Comparison of ENCODE assay signal across 8 cellular contexts in the genomic region with DNA sequence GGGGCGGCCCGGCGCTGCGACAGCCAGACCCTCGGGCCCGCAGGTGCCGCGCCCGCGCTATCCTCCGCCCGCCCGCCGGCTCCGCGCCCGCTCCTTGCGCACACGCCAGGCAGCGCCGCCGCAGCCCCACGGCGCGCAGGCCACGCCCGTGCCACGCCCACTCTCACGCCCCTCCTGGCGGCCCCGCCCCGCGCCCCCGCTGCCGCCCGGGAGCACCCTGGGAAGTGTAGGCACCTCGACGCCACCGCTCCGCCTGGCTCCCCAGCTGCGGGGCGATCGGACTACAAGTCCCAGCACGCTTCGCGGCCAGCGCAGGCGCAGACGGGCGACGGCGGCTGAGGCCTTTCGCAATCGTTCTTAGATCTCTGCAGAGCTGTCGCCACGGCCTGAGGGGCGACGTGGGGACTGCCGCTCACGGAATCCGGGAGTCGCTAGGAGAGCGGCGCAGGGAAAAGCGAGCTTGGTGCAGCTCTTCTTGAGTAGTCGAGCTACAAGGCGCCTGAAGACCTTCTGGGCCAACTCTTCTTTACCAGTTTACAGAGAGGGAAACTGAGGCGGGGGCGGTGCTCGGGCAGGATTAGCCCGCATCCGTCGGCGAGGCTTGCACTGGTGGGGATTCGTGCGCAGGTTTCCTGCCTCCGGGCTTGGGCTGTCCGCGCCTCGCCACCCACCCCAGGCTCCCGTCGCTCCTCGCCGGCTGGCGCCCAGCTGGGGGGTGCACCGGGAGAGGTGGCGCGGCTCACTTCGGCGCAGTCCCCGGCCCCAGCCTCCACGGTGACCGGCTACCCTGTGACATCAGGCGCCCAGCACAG. TPM values are rescaled to one million over a fixed set of nuclear protein-coding genes. Genes with fewer than 3 reads are reported as not detected.
DNase-seq lines count a peak whose midpoint lies in the region; ATAC-seq lines count a peak whose summit lies in the region.

Gene ABLIM2, minus strand, starts transcription at position 104 of the 812 bp plus-strand sequence. CDS start 124 bp downstream, outside the sequence.

- no peaks in the 10 kb centered on the region for H3K9me3 ChIP-seq in esophagus (ENCODE audit: control insufficient read depth in 2 of 2, insufficient read depth in 1 of 2, low read depth in 1 of 2, low read length in 1 of 2)
- H3K9me3 ChIP-seq in mucosa of rectum (ENCODE audit: control insufficient read depth in 2 of 2, low read length in 2 of 2), result no peaks in the 10 kb centered on the region

- H3K4me1 ChIP-seq in esophagus (ENCODE audit: control insufficient read depth in 2 of 2, insufficient read depth in 2 of 2, low read length in 1 of 2) (peaks cover 5 to 20% of the 10 kb centered on the region in 2 donors), mucosa of rectum (ENCODE audit: control insufficient read depth in 2 of 2, insufficient read depth in 2 of 2, low read length in 2 of 2) (peaks cover 17 to 21% of the 10 kb centered on the region in 2 donors)

- peak within 1 kb of the TSS; percentile 68 to 81 for H3K4me3 ChIP-seq in esophagus (ENCODE audit: low read depth in 1 of 2, low read length in 2 of 2)
- peak within 1 kb of the TSS; percentile 95 to 97 for H3K4me3 ChIP-seq in mucosa of rectum (ENCODE audit: low read length in 2 of 2)

- peak within 1 kb of the TSS; percentile 71 to 91 for H3K9ac ChIP-seq in mucosa of rectum (ENCODE audit: low read depth in 1 of 2, low read length in 2 of 2)

- H3K27me3 ChIP-seq in esophagus (ENCODE audit: control insufficient read depth in 1 of 2, insufficient read depth in 2 of 2, low read length in 2 of 2) (no peaks in the 10 kb centered on the region), mucosa of rectum (ENCODE audit: control insufficient read depth in 2 of 2, insufficient read depth in 2 of 2, low read length in 2 of 2) (peaks cover 2 to 5% of the 10 kb centered on the region in 2 donors)

- peaks cover 12% of the 10 kb centered on the region for H3K27me3 Mint-ChIP-seq in IgD-negative memory B cell

- peak; percentile 97 for ATAC-seq in GM21576 (IDR thresholded peaks at IDR 0.05; ENCODE audit: unreplicated experiment)

- peak within 1 kb of the TSS; percentile 92 to 99 (median 96) for H3K4me3 Mint-ChIP-seq in IgD-negative memory B cell

- DNase-seq in DMS114 treated with DMSO at 0.1 percent for 48 hours (lab: John Stamatoyannopoulos, UW; ENCODE audit: unreplicated experiment) (peak; percentile 87), OCI-M1 (lab: John Stamatoyannopoulos, UW) (peak; percentile 96)
- DNase-seq in activated T-cell treated with anti-CD3 and anti-CD28 coated beads, Interleukin-2, amount 50 U/mL, for 1 hour, result peak; percentile 100
- peak; percentile 96 to 98 for DNase-seq in stimulated activated CD8-positive, alpha-beta memory T cell treated with anti-CD3 and anti-CD28 coated beads, Interleukin-4, amount 100 ng/mL, for 4 hours (ENCODE audit: low read depth in 2 of 2, low spot score in 1 of 2)

- H3K36me3 Mint-ChIP-seq in IgD-negative memory B cell, result peaks cover 5% of the 10 kb centered on the region

- H3K27ac ChIP-seq in esophagus (ENCODE audit: low read depth in 2 of 2, low read length in 1 of 2) (peak within 1 kb of the TSS; percentile 21 to 37), mucosa of rectum (ENCODE audit: low read depth in 2 of 2, low read length in 2 of 2) (peak within 1 kb of the TSS; percentile 14 to 56)

- no peaks in the 10 kb centered on the region for H3K36me3 ChIP-seq in esophagus (ENCODE audit: control insufficient read depth in 2 of 2, insufficient read depth in 2 of 2, low read length in 1 of 2)
- no peaks in the 10 kb centered on the region for H3K36me3 ChIP-seq in mucosa of rectum (ENCODE audit: control insufficient read depth in 2 of 2, insufficient read depth in 2 of 2, low read length in 2 of 2)

- 0 to 1% methylated on average over 89 to 94 of the region's 94 CpGs for WGBS in esophagus, 2 donors

- no peaks in the 10 kb centered on the region for H3K9me3 Mint-ChIP-seq in IgD-negative memory B cell

- peaks cover 16 to 21% (median 19%) of the 10 kb centered on the region in 3 donors for H3K4me1 Mint-ChIP-seq in IgD-negative memory B cell

- peak within 1 kb of the TSS; percentile 87 to 93 (median 90) for H3K27ac Mint-ChIP-seq in IgD-negative memory B cell

RNA-seq across cellular contexts. Expression of gene ABLIM2, which starts in this region (rescaled TPM):
- polyA plus RNA-seq in IgD-negative memory B cell (1.3 TPM), esophagus (10 to 100 TPM; 12.4 to 14.4 TPM)

Comparison
In these comparisons a context has a peak if more than half of its experiments do, and no peak if none do; other contexts are left out.
1. Peak in every context shown above with its lines: DNase-seq, ATAC-seq, H3K4me3 ChIP-seq and H3K27ac ChIP-seq.